In genomic region chr7:56471811-56472210, GRCh38 we compare ENCODE assay signal across 18 cellular contexts.
DNase-seq lines count a peak whose midpoint lies in the region; ATAC-seq and TF ChIP-seq lines count a peak whose summit lies in the region.
"Had no signal": no experiment of that assay in that cellular context is flagged by ENCODE, and none has a peak within 500 bp of the region (broad histone marks: within the 10 kb centered on the region; RNA-seq: fewer than 3 reads in every experiment).

No MANE protein-coding gene starts in this region.

- no peak for ATAC-seq in right lobe of liver
- ATAC-seq: A549; CD8-positive, alpha-beta T cell had no signal

- no peak overlapping the region for H3K27ac ChIP-seq in liver (ENCODE audit: low read depth in 1 of 2, low read length in 2 of 2)
- H3K27ac ChIP-seq in right lobe of liver = no peak overlapping the region
- peak overlapping the region; percentile 5 for H3K27ac ChIP-seq in temporal lobe (ENCODE audit: low read depth, low read length)
- H3K27ac ChIP-seq: 22Rv1; A549; BLaER1 treated with 17β-estradiol and CSF1 and Interleukin-3, amounts not matched to agents 10 nM and 100 nM; C4-2B had no signal

- DNase-seq in right lobe of liver (no peak), osteocyte (ENCODE audit: extremely low spot score, unreplicated experiment) (peak; percentile 79), activated gamma-delta T cell treated with Interleukin-2 at 50 U/mL for 16 hours (no peak)
- no peak for DNase-seq in stimulated activated CD4-positive, alpha-beta T cell treated with anti-CD3 and anti-CD28 coated beads, Interleukin-1b, Interleukin-23, amount 100 ng/mL, for 48 hours
- DNase-seq: AML-193; Caco-2; Calu3; CD4-positive, alpha-beta T cell; CD8-positive, alpha-beta T cell; DMS79 treated with DMSO at 0.1 percent for 48 hours; GF-D8 had no signal

- no peaks in the 10 kb centered on the region for H3K4me1 Mint-ChIP-seq in osteocyte (ENCODE audit: unreplicated experiment)
- H3K4me1 Mint-ChIP-seq: B cell had no signal

- H3K27ac Mint-ChIP-seq in osteocyte (ENCODE audit: unreplicated experiment) = no peak overlapping the region
- H3K27ac Mint-ChIP-seq: B cell; CD4-positive, alpha-beta T cell; CD8-positive, alpha-beta T cell had no signal

- H3K9me3 Mint-ChIP-seq in osteocyte (ENCODE audit: unreplicated experiment) = peaks cover 19% of the 10 kb centered on the region

- H3K36me3 ChIP-seq in liver (ENCODE audit: control insufficient read depth in 4 of 4, insufficient read depth in 3 of 4, low read depth in 1 of 4, low read length in 3 of 4) (no peaks in the 10 kb centered on the region), right lobe of liver (no peaks in the 10 kb centered on the region)
- H3K36me3 ChIP-seq: BLaER1 treated with 17β-estradiol and CSF1 and Interleukin-3, amounts not matched to agents 10 nM and 100 nM had no signal

- intact Hi-C loops in right lobe of liver (cut with DNase I) = loop anchor here in 1 of 2 donors (10.0 kb wide), 1 partner anchor 63 kb away; no protein-coding TSS in a partner anchor

- H3K4me3 ChIP-seq in liver (ENCODE audit: low read depth in 1 of 3, low read length in 3 of 3) (peak overlapping the region in 2 of 3 donors; percentile 37 to 49), right lobe of liver (no peak overlapping the region)
- H3K4me3 ChIP-seq: A549 had no signal

- no peak for TF ChIP-seq RAD21 in liver (IDR thresholded peaks at IDR 0.05)

- H3K9me3 ChIP-seq in liver (ENCODE audit: control insufficient read depth in 4 of 4, low read length in 3 of 4) = peaks cover 40 to 94% (median 57%) of the 10 kb centered on the region in 4 donors
- peaks cover 3 to 22% (median 12%) of the 10 kb centered on the region in 4 donors for H3K9me3 ChIP-seq in right lobe of liver

- TF ChIP-seq CTCF in liver (IDR thresholded peaks at IDR 0.05; ENCODE audit: low read depth, low read length, missing input control) = no peak
- no peak for TF ChIP-seq CTCF in right lobe of liver (IDR thresholded peaks at IDR 0.05)
- TF ChIP-seq CTCF in osteocyte (IDR thresholded peaks at IDR 0.05) = no peak

- no peak overlapping the region for H3K4me3 Mint-ChIP-seq in osteocyte (ENCODE audit: unreplicated experiment)
- H3K4me3 Mint-ChIP-seq: B cell; CD4-positive, alpha-beta T cell; CD8-positive, alpha-beta T cell had no signal

- 59% methylated on average over 2 of the region's 2 CpGs for WGBS in liver
- WGBS in right lobe of liver (ENCODE audit: insufficient coverage, low coverage, low lambda C conversion rate, missing lambda C conversion rate) = 29% methylated on average over 2 of the region's 2 CpGs

- H3K27me3 ChIP-seq in liver (ENCODE audit: control insufficient read depth in 4 of 4, insufficient read depth in 4 of 4, low read length in 3 of 4) (no peaks in the 10 kb centered on the region), right lobe of liver (no peaks in the 10 kb centered on the region)
- H3K27me3 ChIP-seq: BLaER1 treated with 17β-estradiol and CSF1 and Interleukin-3, amounts not matched to agents 10 nM and 100 nM had no signal

- no peak for TF ChIP-seq POLR2A in right lobe of liver (IDR thresholded peaks at IDR 0.05)

- no peaks in the 10 kb centered on the region for H3K36me3 Mint-ChIP-seq in osteocyte (ENCODE audit: unreplicated experiment)

- no peak overlapping the region for H3K9ac ChIP-seq in liver (ENCODE audit: low read depth in 1 of 2, low read length in 2 of 2)
- H3K9ac ChIP-seq: BLaER1 treated with 17β-estradiol and CSF1 and Interleukin-3, amounts not matched to agents 10 nM and 100 nM had no signal

- H3K4me1 ChIP-seq in liver (ENCODE audit: control insufficient read depth in 4 of 4, insufficient read depth in 4 of 4, low read length in 3 of 4) (no peaks in the 10 kb centered on the region), right lobe of liver (no peaks in the 10 kb centered on the region)
- H3K4me1 ChIP-seq: A549; BLaER1 treated with 17β-estradiol and CSF1 and Interleukin-3, amounts not matched to agents 10 nM and 100 nM; Caco-2 had no signal

- no peaks in the 10 kb centered on the region for H3K27me3 Mint-ChIP-seq in osteocyte (ENCODE audit: unreplicated experiment)
- H3K27me3 Mint-ChIP-seq: B cell; CD4-positive, alpha-beta T cell had no signal

TF ChIP-seq in liver, 16 proteins besides CTCF, POLR2A, EP300 and RAD21:
- TF ChIP-seq FOXA1 (IDR thresholded peaks at IDR 0.05) = no peak
- TF ChIP-seq SP1 (IDR thresholded peaks at IDR 0.05) = no peak
- no peak for TF ChIP-seq HNF4A (conservative IDR thresholded peaks at IDR 0.05)
- TF ChIP-seq REST (IDR thresholded peaks at IDR 0.05) = no peak
- no peak for TF ChIP-seq GABPA (IDR thresholded peaks at IDR 0.05 in 1 of 2, conservative IDR thresholded peaks at IDR 0.05 in 1 of 2)
- no peak for TF ChIP-seq FOXA2 (IDR thresholded peaks at IDR 0.05)
- TF ChIP-seq EGR1 (IDR thresholded peaks at IDR 0.05; ENCODE audit: low read depth in 2 of 2) = no peak
- no peak for TF ChIP-seq YY1 (IDR thresholded peaks at IDR 0.05)
- no peak for TF ChIP-seq ZBTB33 (IDR thresholded peaks at IDR 0.05)
- no peak for TF ChIP-seq JUND (IDR thresholded peaks at IDR 0.05)
- TF ChIP-seq MAX (IDR thresholded peaks at IDR 0.05) = no peak
- TF ChIP-seq ATF3 (IDR thresholded peaks at IDR 0.05) = no peak
- no peak for TF ChIP-seq RXRA (IDR thresholded peaks at IDR 0.05)
- no peak for TF ChIP-seq HNF4G (IDR thresholded peaks at IDR 0.05)
- no peak for TF ChIP-seq NR2F2 (IDR thresholded peaks at IDR 0.05)

Comparison
In these comparisons a context has a peak if more than half of its experiments do, and no peak if none do; other contexts are left out.
1. H3K4me3 ChIP-seq: peak in liver (2 of 3); none in right lobe of liver (0 of 3).